Comparison of ENCODE assay signal across 23 cellular contexts in genomic region chr6:51533962-51534361, GRCh38.
"Had no signal": no experiment of that assay in that cellular context is flagged by ENCODE, and none has a peak within 500 bp of the region (broad histone marks: within the 10 kb centered on the region; RNA-seq: fewer than 3 reads in every experiment).

No MANE protein-coding gene starts in this region.

- H2AFZ ChIP-seq: hepatocyte had no signal

- H3K27me3 ChIP-seq: hepatocyte had no signal

- H3K4me3 ChIP-seq: hepatocyte, lung, pancreas, smooth muscle cell had no signal

- H3K4me1 Mint-ChIP-seq: naive B cell, nephron had no signal

- H3K27ac ChIP-seq: hepatocyte, pancreas had no signal

- H3K4me1 ChIP-seq: pancreas had no signal

- H3K9me3 Mint-ChIP-seq: endodermal cell, nephron had no signal

- H3K36me3 ChIP-seq: pancreas had no signal

- FAIRE-seq: endothelial cell of umbilical vein, kidney, pancreas, urothelium cell line had no signal

- H3K27me3 Mint-ChIP-seq: naive B cell had no signal

- DNase-seq: effector CD4-positive, alpha-beta T cell; endodermal cell; erythroblast; foreskin melanocyte; head of caudate nucleus; kidney; left colon; left ventricle myocardium superior; mesendoderm; naive B cell; occipital lobe; pancreas; right cardiac atrium; stimulated activated CD4-positive, alpha-beta T cell treated with anti-CD3 and anti-CD28 coated beads, Interleukin-2, amount 100 ng/mL, for 48 hours; stimulated activated naive CD4-positive, alpha-beta T cell treated with Interleukin-2 at 50 U/mL for 16 hours; trophoblast cell had no signal

- H3K79me2 ChIP-seq: hepatocyte had no signal

- ATAC-seq: left colon, left ventricle myocardium superior, pancreas, right cardiac atrium had no signal

- H3K9me3 ChIP-seq: pancreas had no signal

- H3K36me3 Mint-ChIP-seq: naive B cell had no signal

- H3K4me3 Mint-ChIP-seq: endodermal cell, naive B cell, nephron had no signal

- H3K27ac Mint-ChIP-seq: endodermal cell, nephron, progenitor cell of endocrine pancreas had no signal

- H3K4me2 ChIP-seq: hepatocyte, smooth muscle cell had no signal
